In genomic region chr10:47143473-47143872, GRCh38 we compare ENCODE assay signal across 23 cellular contexts.
"Had no signal": no experiment of that assay in that cellular context is flagged by ENCODE, and none has a peak within 500 bp of the region (broad histone marks: within the 10 kb centered on the region; RNA-seq: fewer than 3 reads in every experiment).

No MANE protein-coding gene starts in this region.

- H3K4me2 ChIP-seq: hepatocyte had no signal

- H3K9me3 Mint-ChIP-seq: mesothelial cell of epicardium; natural killer cell treated with Interleukin-12 subunit alpha and Interleukin-12 subunit beta and Interleukin-15 and Interleukin-18, amount 100 ng/mL, for 72 hours; stimulated activated effector memory CD8-positive, alpha-beta T cell treated with anti-CD3 and anti-CD28 coated beads, Interleukin-12 subunit alpha, Interleukin-12 subunit beta, amount 100 ng/mL, for 72 hours; stimulated activated naive CD8-positive, alpha-beta T cell treated with anti-CD3 and anti-CD28 coated beads, Interleukin-15, Interleukin-2, amounts not matched to agents 100 ng/mL and 50 ng/mL, for 24 hours had no signal

- H3K36me3 Mint-ChIP-seq: mesothelial cell of epicardium; naive thymus-derived CD4-positive, alpha-beta T cell; natural killer cell treated with Interleukin-12 subunit alpha and Interleukin-12 subunit beta and Interleukin-15 and Interleukin-18, amount 100 ng/mL, for 72 hours; stimulated activated effector memory CD8-positive, alpha-beta T cell treated with anti-CD3 and anti-CD28 coated beads, Interleukin-12 subunit alpha, Interleukin-12 subunit beta, amount 100 ng/mL, for 72 hours had no signal

- H2AFZ ChIP-seq: hepatocyte had no signal

- ATAC-seq: naive thymus-derived CD4-positive, alpha-beta T cell; natural killer cell treated with Interleukin-12 subunit alpha and Interleukin-12 subunit beta and Interleukin-15 and Interleukin-18, amount 100 ng/mL, for 72 hours; pancreas; right cardiac atrium; sciatic nerve; stimulated activated effector memory CD8-positive, alpha-beta T cell treated with anti-CD3 and anti-CD28 coated beads, Interleukin-12 subunit alpha, Interleukin-12 subunit beta, amount 100 ng/mL, for 72 hours; upper lobe of right lung had no signal

- H3K9me3 ChIP-seq: left ventricle myocardium inferior, pancreas, prostate gland, suprapubic skin, thoracic aorta, tibial artery, upper lobe of right lung had no signal

- H3K4me3 Mint-ChIP-seq: mesothelial cell of epicardium; naive thymus-derived CD4-positive, alpha-beta T cell; natural killer cell treated with Interleukin-12 subunit alpha and Interleukin-12 subunit beta and Interleukin-15 and Interleukin-18, amount 100 ng/mL, for 72 hours; stimulated activated effector memory CD8-positive, alpha-beta T cell treated with anti-CD3 and anti-CD28 coated beads, Interleukin-12 subunit alpha, Interleukin-12 subunit beta, amount 100 ng/mL, for 72 hours; stimulated activated naive CD8-positive, alpha-beta T cell treated with anti-CD3 and anti-CD28 coated beads, Interleukin-15, Interleukin-2, amounts not matched to agents 100 ng/mL and 50 ng/mL, for 24 hours had no signal

- DNase-seq: left ventricle myocardium inferior; mesendoderm; naive thymus-derived CD4-positive, alpha-beta T cell; pancreas; posterior cingulate gyrus; retina; right cardiac atrium; stimulated activated CD4-positive, alpha-beta T cell treated with anti-CD3 and anti-CD28 coated beads, Interleukin-4, amount 100 ng/mL, for 24 hours; stimulated activated naive CD4-positive, alpha-beta T cell; trophoblast cell; upper lobe of right lung had no signal

- H3K36me3 ChIP-seq: left ventricle myocardium inferior, pancreas, prostate gland, suprapubic skin, thoracic aorta, tibial artery, upper lobe of right lung had no signal

- H3K27ac Mint-ChIP-seq: mesothelial cell of epicardium; natural killer cell treated with Interleukin-12 subunit alpha and Interleukin-12 subunit beta and Interleukin-15 and Interleukin-18, amount 100 ng/mL, for 72 hours; stimulated activated effector memory CD8-positive, alpha-beta T cell treated with anti-CD3 and anti-CD28 coated beads, Interleukin-12 subunit alpha, Interleukin-12 subunit beta, amount 100 ng/mL, for 72 hours had no signal

- H3K4me1 ChIP-seq: left ventricle myocardium inferior, pancreas, prostate gland, tibial artery, upper lobe of right lung had no signal

- H3K4me1 Mint-ChIP-seq: stimulated activated effector memory CD8-positive, alpha-beta T cell treated with anti-CD3 and anti-CD28 coated beads, Interleukin-12 subunit alpha, Interleukin-12 subunit beta, amount 100 ng/mL, for 72 hours had no signal

- H3K27me3 ChIP-seq: hepatocyte, pancreas, suprapubic skin, tibial artery, upper lobe of right lung had no signal

- H3K79me2 ChIP-seq: hepatocyte had no signal

- H3K27ac ChIP-seq: hepatocyte, left ventricle myocardium inferior, pancreas, prostate gland, skin epidermis, suprapubic skin, thoracic aorta, tibial artery, upper lobe of right lung had no signal

- H3K27me3 Mint-ChIP-seq: stimulated activated naive CD8-positive, alpha-beta T cell treated with anti-CD3 and anti-CD28 coated beads, Interleukin-15, Interleukin-2, amounts not matched to agents 100 ng/mL and 50 ng/mL, for 24 hours had no signal

- H3K4me3 ChIP-seq: hepatocyte, left ventricle myocardium inferior, lung, pancreas, prostate gland, skin epidermis, suprapubic skin, thoracic aorta, tibial artery, upper lobe of right lung had no signal
